8 cellular contexts compared by ENCODE assay signal in genomic region chr20:18497603-18498002, GRCh38. TPM values are rescaled to one million over a fixed set of nuclear protein-coding genes. Genes with fewer than 3 reads are reported as not detected.
DNase-seq lines count a peak whose midpoint lies in the region; ATAC-seq and TF ChIP-seq lines count a peak whose summit lies in the region.

No MANE protein-coding gene starts in this region.

- H3K36me3 ChIP-seq in GM23338 (ENCODE audit: insufficient read depth) (peaks cover 10% of the 10 kb centered on the region), psoas muscle (ENCODE audit: insufficient read depth in 1 of 2, low read depth in 1 of 2) (peaks cover 0 to 11% of the 10 kb centered on the region in 2 donors)

- intact Hi-C loops in psoas muscle (cut with DNase I) = no loop called here

- H2AFZ ChIP-seq in GM23338 = peak overlapping the region; percentile 6; the same call in 1 of the 2 replicates

- H3K4me3 Mint-ChIP-seq in GM23338 = peak overlapping the region; percentile 98; the same call in 2 of the 3 replicates
- H3K4me3 Mint-ChIP-seq in endothelial cell (ENCODE audit: unreplicated experiment) = peak overlapping the region; percentile 98

- no peak overlapping the region; the same call in 1 of the 2 replicates for H3K27ac Mint-ChIP-seq in GM23338
- peak overlapping the region; percentile 64 for H3K27ac Mint-ChIP-seq in endothelial cell (ENCODE audit: unreplicated experiment)

- no peak for ATAC-seq in GM23338
- no peak for ATAC-seq in psoas muscle
- no peak for ATAC-seq in HG02588 (IDR thresholded peaks at IDR 0.05; ENCODE audit: unreplicated experiment)

- H3K27me3 ChIP-seq in GM23338 (ENCODE audit: insufficient read depth) (no peaks in the 10 kb centered on the region), psoas muscle (ENCODE audit: insufficient read depth in 3 of 3, low read length in 2 of 3) (no peaks in the 10 kb centered on the region)

- H3K27me3 Mint-ChIP-seq in GM23338 (ENCODE audit: insufficient read depth, low read depth, poor library complexity) = peaks cover 3% of the 10 kb centered on the region
- H3K27me3 Mint-ChIP-seq in endothelial cell (ENCODE audit: unreplicated experiment) = no peaks in the 10 kb centered on the region

- H3K79me2 ChIP-seq in GM23338 (replicated peaks; ENCODE audit: insufficient read depth) = peaks cover 16% of the 10 kb centered on the region

- peak overlapping the region; percentile 87; the same call in 1 of the 2 replicates for H3K4me3 ChIP-seq in GM23338
- H3K4me3 ChIP-seq in psoas muscle = peak overlapping the region; percentile 90

- H3F3A ChIP-seq in GM23338 (replicated peaks; ENCODE audit: low read depth) = no peaks in the 10 kb centered on the region

- H3K9me2 ChIP-seq in GM23338 (ENCODE audit: insufficient read depth) = no peaks in the 10 kb centered on the region

- H4K20me1 ChIP-seq in GM23338 (replicated peaks; ENCODE audit: insufficient read depth) = no peaks in the 10 kb centered on the region

- peaks cover 7% of the 10 kb centered on the region; the same call in 2 of the 3 replicates for H3K36me3 Mint-ChIP-seq in GM23338 (ENCODE audit: low read depth)
- H3K36me3 Mint-ChIP-seq in endothelial cell (ENCODE audit: low read depth, unreplicated experiment) = peaks cover 8% of the 10 kb centered on the region

- H3K9me3 ChIP-seq in psoas muscle = no peaks in the 10 kb centered on the region

- H3K4me1 Mint-ChIP-seq in GM23338 = peaks cover 13% of the 10 kb centered on the region
- no peaks in the 10 kb centered on the region for H3K4me1 Mint-ChIP-seq in endothelial cell (ENCODE audit: unreplicated experiment)

- H3K9me3 Mint-ChIP-seq in GM23338 = no peaks in the 10 kb centered on the region
- H3K9me3 Mint-ChIP-seq in endothelial cell (ENCODE audit: unreplicated experiment) = no peaks in the 10 kb centered on the region

- H3K27ac ChIP-seq in GM23338 (ENCODE audit: low read depth) (no peak overlapping the region; the same call in 1 of the 2 replicates), psoas muscle (peak overlapping the region; percentile 61)

- H3K4me1 ChIP-seq in GM23338 (ENCODE audit: insufficient read depth) = peaks cover 13% of the 10 kb centered on the region
- peaks cover 14% of the 10 kb centered on the region for H3K4me1 ChIP-seq in psoas muscle

- peak overlapping the region; percentile 54; the same call in 1 of the 2 replicates for H3K4me2 ChIP-seq in GM23338

- 91 to 95% (median 92%) methylated on average over 3 of the region's 3 CpGs for WGBS in psoas muscle, 3 donors

- no peak for DNase-seq in GM23338 (ENCODE audit: low spot score)
- no peak for DNase-seq in endothelial cell (ENCODE audit: low spot score)
- no peak for DNase-seq in psoas muscle
- no peak for DNase-seq in SHP77 (lab: John Stamatoyannopoulos, UW)
- DNase-seq in mucosa of gallbladder (ENCODE audit: low spot score) = no peak
- DNase-seq in NCI-H2171 (lab: John Stamatoyannopoulos, UW) = no peak

- TF ChIP-seq CTCF in GM23338 (conservative IDR thresholded peaks at IDR 0.05; ENCODE audit: low read depth in 2 of 2) (no peak), endothelial cell (IDR thresholded peaks at IDR 0.05; ENCODE audit: unreplicated experiment) (no peak), psoas muscle (IDR thresholded peaks at IDR 0.05) (no peak)

TF ChIP-seq in GM23338, 12 proteins besides CTCF, POLR2A, EP300 and RAD21 (continues in another document):
- no peak for TF ChIP-seq ZNF331 (CRISPR knock-in tag; IDR thresholded peaks at IDR 0.05; ENCODE audit: low read depth)
- TF ChIP-seq NANOG (IDR thresholded peaks at IDR 0.05; ENCODE audit: borderline replicate concordance) = no peak
- TF ChIP-seq ETS1 (IDR thresholded peaks at IDR 0.05) = no peak
- no peak for TF ChIP-seq EZH2 (IDR thresholded peaks at IDR 0.05; ENCODE audit: low read depth, unreplicated experiment)
- no peak for TF ChIP-seq POLR2AphosphoS5 (IDR thresholded peaks at IDR 0.05; ENCODE audit: low read depth)
- TF ChIP-seq JUNB (IDR thresholded peaks at IDR 0.05; ENCODE audit: unreplicated experiment) = no peak

TF ChIP-seq in PFSK-1, 5 proteins besides CTCF, POLR2A, EP300 and RAD21:
- TF ChIP-seq TAF1 (IDR thresholded peaks at IDR 0.05; ENCODE audit: borderline replicate concordance, insufficient read depth, low read length) (peak; percentile 5; the same call in 1 of the 2 replicates), REST (IDR thresholded peaks at IDR 0.05; ENCODE audit: insufficient read depth in 1 of 2, low read depth in 2 of 2, low read length in 2 of 2) (no peak), SIN3A (IDR thresholded peaks at IDR 0.05; ENCODE audit: borderline replicate concordance, insufficient read depth, low read length) (no peak), FOXP2 (optimal IDR thresholded peaks at IDR 0.05; ENCODE audit: borderline replicate concordance, extremely low read depth, extremely low read length, insufficient read depth) (no peak), POLR2AphosphoS5 (IDR thresholded peaks at IDR 0.05; ENCODE audit: low read depth, low read length) (no peak)

RNA-seq across cellular contexts. Expression of gene RBBP9, which starts 0.6 kb away (rescaled TPM):
- total RNA-seq in GM23338 (2014; rRNA removed; shearing (Covaris generic)) = 21.1 and 26.2 TPM in 2 replicates
- polyA plus RNA-seq in GM23338 (2016; fragmentation: Nextera tagmentation; extraction: Ambion mirVana) (3.2 and 4.8 TPM in 2 replicates), psoas muscle (1 to 10 TPM; 2.2 to 8.7 (median 5.6) TPM)
- polyA plus RNA-seq in PFSK-1 (2012; ENCODE audit: insufficient read length, low read depth) = 5.9 TPM
- total RNA-seq in endothelial cell (ENCODE audit: unreplicated experiment) (16.7 TPM), psoas muscle (1 to 10 TPM; 3.8 to 5.0 (median 4.8) TPM), mucosa of gallbladder (20.2 TPM)

RNA-seq across cellular contexts. Expression of gene SEC23B, which starts 10.1 kb away (rescaled TPM):
- 50.0 and 66.6 TPM in 2 replicates for total RNA-seq in GM23338 (2014; rRNA removed; shearing (Covaris generic))
- polyA plus RNA-seq in GM23338 (2016; fragmentation: Nextera tagmentation; extraction: Ambion mirVana) = 27.2 and 28.3 TPM in 2 replicates
- polyA plus RNA-seq in PFSK-1 (2012; ENCODE audit: insufficient read length, low read depth) = 40.8 TPM
- 33.7 TPM for total RNA-seq in endothelial cell (ENCODE audit: unreplicated experiment)
- 1 to 10 TPM; 6.1 to 9.5 (median 7.8) TPM for total RNA-seq in psoas muscle
- 10 to 100 TPM in 1 of 3 donors, 1 to 10 TPM in 2; 3.1 to 14.0 (median 7.9) TPM for polyA plus RNA-seq in psoas muscle
- total RNA-seq in mucosa of gallbladder = 69.3 TPM

RNA-seq across cellular contexts. Expression of gene POLR3F, which starts 30.4 kb away (rescaled TPM):
- total RNA-seq in GM23338 (2014; rRNA removed; shearing (Covaris generic)) = 15.7 and 30.6 TPM in 2 replicates
- 10.5 and 11.0 TPM in 2 replicates for polyA plus RNA-seq in GM23338 (2016; fragmentation: Nextera tagmentation; extraction: Ambion mirVana)
- 9.5 TPM for polyA plus RNA-seq in PFSK-1 (2012; ENCODE audit: insufficient read length, low read depth)
- 12.2 TPM for total RNA-seq in endothelial cell (ENCODE audit: unreplicated experiment)
- total RNA-seq in psoas muscle = 1 to 10 TPM; 3.2 to 8.4 (median 6.6) TPM
- 10 to 100 TPM in 1 of 3 donors, 1 to 10 TPM in 2; 5.1 to 17.7 (median 6.9) TPM for polyA plus RNA-seq in psoas muscle
- 6.2 TPM for total RNA-seq in mucosa of gallbladder

RNA-seq across cellular contexts. Expression of gene DZANK1, which starts 30.8 kb away (rescaled TPM):
- 6.7 and 8.3 TPM in 2 replicates for total RNA-seq in GM23338 (2014; rRNA removed; shearing (Covaris generic))
- polyA plus RNA-seq in GM23338 (2016; fragmentation: Nextera tagmentation; extraction: Ambion mirVana) (6.1 and 7.9 TPM in 2 replicates), psoas muscle (under 1 TPM; 0.42 to 0.96 (median 0.58) TPM)
- 0.85 TPM for polyA plus RNA-seq in PFSK-1 (2012; ENCODE audit: insufficient read length, low read depth)
- total RNA-seq in endothelial cell (ENCODE audit: unreplicated experiment) (4.2 TPM), psoas muscle (under 1 TPM; 0.25 to 0.71 (median 0.43) TPM), mucosa of gallbladder (3.3 TPM)
